Comparison of ENCODE assay signal across 21 cellular contexts in genomic region chr3:94259291-94259690, GRCh38.
DNase-seq lines count a peak whose midpoint lies in the region; ATAC-seq and TF ChIP-seq lines count a peak whose summit lies in the region.
"Had no signal": no experiment of that assay in that cellular context is flagged by ENCODE, and none has a peak within 500 bp of the region (broad histone marks: within the 10 kb centered on the region; RNA-seq: fewer than 3 reads in every experiment).

No MANE protein-coding gene starts in this region.

- H3K9me3 ChIP-seq in HUES6 (ENCODE audit: control insufficient read depth, insufficient read depth, low read depth, low read length) (no peaks in the 10 kb centered on the region; the same call in 1 of the 2 replicates), body of pancreas (no peaks in the 10 kb centered on the region), prostate gland (no peaks in the 10 kb centered on the region)
- H3K9me3 ChIP-seq: A549, BE2C had no signal

- no peak overlapping the region; the same call in 1 of the 2 replicates for H3K27ac ChIP-seq in HUES6 (ENCODE audit: low read depth, low read length)
- H3K27ac ChIP-seq in body of pancreas = no peak overlapping the region
- H3K27ac ChIP-seq in prostate gland = no peak overlapping the region
- H3K27ac ChIP-seq: A549; BLaER1 treated with 17β-estradiol and CSF1 and Interleukin-3, amounts not matched to agents 10 nM and 100 nM had no signal

- H3K4me1 ChIP-seq in HUES6 (ENCODE audit: control insufficient read depth, insufficient read depth, low read length) = peaks cover 19% of the 10 kb centered on the region; the same call in 1 of the 2 replicates
- no peaks in the 10 kb centered on the region for H3K4me1 ChIP-seq in body of pancreas
- no peaks in the 10 kb centered on the region for H3K4me1 ChIP-seq in prostate gland (replicated peaks)
- H3K4me1 ChIP-seq: A549; BLaER1 treated with 17β-estradiol and CSF1 and Interleukin-3, amounts not matched to agents 10 nM and 100 nM had no signal

- no peak for ATAC-seq in body of pancreas
- ATAC-seq: A549, GM23338, HCT116 had no signal

- H3K9ac ChIP-seq in HUES6 (ENCODE audit: low read length) = peak overlapping the region; percentile 53
- H3K9ac ChIP-seq: BLaER1 treated with 17β-estradiol and CSF1 and Interleukin-3, amounts not matched to agents 10 nM and 100 nM had no signal

- DNase-seq in ELF-1 (ENCODE audit: low read depth, low spot score) (peak; percentile 90), islet precursor cell (peak; percentile 93), body of pancreas (no peak), prostate gland (ENCODE audit: low spot score) (no peak), OCI-M2 (lab: John Stamatoyannopoulos, UW; ENCODE audit: unreplicated experiment) (no peak)
- DNase-seq: 8988T; ACHN; AML-193; BE2C; CD4-positive, alpha-beta T cell; CD8-positive, alpha-beta memory T cell; DMS 273 treated with DMSO at 0.1 percent for 48 hours; DMS79; EL; GF-D8; H9 had no signal

- no peaks in the 10 kb centered on the region for H3K27me3 ChIP-seq in HUES6 (ENCODE audit: control insufficient read depth, insufficient read depth, low read length)
- no peaks in the 10 kb centered on the region for H3K27me3 ChIP-seq in body of pancreas
- H3K27me3 ChIP-seq in prostate gland (replicated peaks; ENCODE audit: insufficient read depth) = no peaks in the 10 kb centered on the region
- H3K27me3 ChIP-seq: BE2C; BLaER1 treated with 17β-estradiol and CSF1 and Interleukin-3, amounts not matched to agents 10 nM and 100 nM had no signal

- intact Hi-C loops in body of pancreas (cut with DNase I) (no loop called here), prostate gland (cut with DNase I) (no loop called here)

- TF ChIP-seq POLR2A in body of pancreas (IDR thresholded peaks at IDR 0.05) (no peak), prostate gland (IDR thresholded peaks at IDR 0.05) (no peak)

- no peaks in the 10 kb centered on the region for H3K36me3 ChIP-seq in HUES6 (ENCODE audit: control insufficient read depth, insufficient read depth, low read length)
- no peaks in the 10 kb centered on the region for H3K36me3 ChIP-seq in body of pancreas (replicated peaks in 1 of 2; ENCODE audit: insufficient read depth in 1 of 2, low read depth in 2 of 2)
- H3K36me3 ChIP-seq in prostate gland = no peaks in the 10 kb centered on the region
- H3K36me3 ChIP-seq: BE2C; BLaER1 treated with 17β-estradiol and CSF1 and Interleukin-3, amounts not matched to agents 10 nM and 100 nM had no signal

- H3K4me3 ChIP-seq in HUES6 (ENCODE audit: low read depth, low read length) = no peak overlapping the region
- H3K4me3 ChIP-seq in body of pancreas = no peak overlapping the region
- H3K4me3 ChIP-seq in prostate gland = no peak overlapping the region
- H3K4me3 ChIP-seq: A549; BLaER1 treated with 17β-estradiol and CSF1 and Interleukin-3, amounts not matched to agents 10 nM and 100 nM; GM23338 had no signal

- TF ChIP-seq CTCF in body of pancreas (IDR thresholded peaks at IDR 0.05) (no peak), prostate gland (IDR thresholded peaks at IDR 0.05) (no peak)

- 63 to 80% methylated on average over 1 of the region's 1 CpG for WGBS in body of pancreas, 2 donors
- WGBS in prostate gland = 90% methylated on average over 1 of the region's 1 CpG

Comparison
In these comparisons a context has a peak if more than half of its experiments do, and no peak if none do; other contexts are left out.
1. DNase-seq: peak in ELF-1 (single experiment) and islet precursor cell (single experiment); none in body of pancreas (0 of 4), prostate gland (single experiment) and OCI-M2 (single experiment).